8 cellular contexts compared by ENCODE assay signal in genomic region chr7:128352138-128352537, GRCh38. TPM values are rescaled to one million over a fixed set of nuclear protein-coding genes. Genes with fewer than 3 reads are reported as not detected.
DNase-seq lines count a peak whose midpoint lies in the region; ATAC-seq and TF ChIP-seq lines count a peak whose summit lies in the region.

No MANE protein-coding gene starts in this region.

- ATAC-seq in GM21825 (IDR thresholded peaks at IDR 0.05; ENCODE audit: unreplicated experiment) (no peak), GM19455 (IDR thresholded peaks at IDR 0.05; ENCODE audit: unreplicated experiment) (no peak)

- no peaks in the 10 kb centered on the region for H3K9me3 Mint-ChIP-seq in CD4-positive, alpha-beta memory T cell

- H3K36me3 ChIP-seq in CD4-positive, alpha-beta memory T cell (ENCODE audit: insufficient read depth, low read length): no peaks in the 10 kb centered on the region
- H3K36me3 ChIP-seq in Peyer's patch (no peaks in the 10 kb centered on the region), vagina (no peaks in the 10 kb centered on the region)

- no peak overlapping the region for H3K27ac Mint-ChIP-seq in CD4-positive, alpha-beta memory T cell

- peaks cover 7% of the 10 kb centered on the region for H3K27me3 ChIP-seq in CD4-positive, alpha-beta memory T cell (ENCODE audit: insufficient read depth, low read length)
- H3K27me3 ChIP-seq in Peyer's patch (peaks cover 0 to 9% of the 10 kb centered on the region in 2 donors), vagina (no peaks in the 10 kb centered on the region)

- no peaks in the 10 kb centered on the region for H3K9me3 ChIP-seq in CD4-positive, alpha-beta memory T cell (ENCODE audit: control insufficient read depth in 1 of 2, low read length in 2 of 2)
- H3K9me3 ChIP-seq in Peyer's patch: no peaks in the 10 kb centered on the region
- no peaks in the 10 kb centered on the region for H3K9me3 ChIP-seq in vagina

- no peak overlapping the region for H3K4me3 Mint-ChIP-seq in CD4-positive, alpha-beta memory T cell

- CTCF ChIA-PET in CD4-positive, alpha-beta memory T cell (lab: Charles Lee; ENCODE audit: partially characterized antibody): interaction anchor here (0.9 kb wide), 1 partner anchor 8 kb away, joined by 4 read pairs; the partner anchor contains the start of gene RBM28

- peaks cover 17 to 21% of the 10 kb centered on the region in 2 donors for H3K27me3 Mint-ChIP-seq in CD4-positive, alpha-beta memory T cell

- intact Hi-C loops in CD4-positive, alpha-beta memory T cell (cut with micrococcal nuclease): no loop called here
- intact Hi-C loops in vagina (cut with DNase I): no loop called here

- no peak overlapping the region for H3K4me3 ChIP-seq in CD4-positive, alpha-beta memory T cell (ENCODE audit: low read length in 2 of 2)
- H3K4me3 ChIP-seq in Peyer's patch: peak overlapping the region in 3 of 4 donors; percentile 14 to 44 (median 41)
- H3K4me3 ChIP-seq in epithelial cell of esophagus (ENCODE audit: low read length): no peak overlapping the region
- peak overlapping the region; percentile 7 to 43 for H3K4me3 ChIP-seq in vagina

- H3K27ac ChIP-seq in CD4-positive, alpha-beta memory T cell (ENCODE audit: low read depth, low read length): no peak overlapping the region
- H3K27ac ChIP-seq in Peyer's patch (no peak overlapping the region), vagina (no peak overlapping the region)

- peak in 3 of 6 experiments; percentile 35 to 39 (median 36) for TF ChIP-seq CTCF in Peyer's patch (IDR thresholded peaks at IDR 0.05)
- TF ChIP-seq CTCF in epithelial cell of esophagus (IDR thresholded peaks at IDR 0.05; ENCODE audit: insufficient read depth, low read depth, low read length, missing control alignments): peak; percentile 30
- TF ChIP-seq CTCF in vagina (IDR thresholded peaks at IDR 0.05): no peak

- TF ChIP-seq POLR2A in Peyer's patch (IDR thresholded peaks at IDR 0.05) (no peak), vagina (IDR thresholded peaks at IDR 0.05) (no peak)

- H3K36me3 Mint-ChIP-seq in CD4-positive, alpha-beta memory T cell: no peaks in the 10 kb centered on the region

- peak in 3 of 5 donors; percentile 11 to 20 (median 12) for DNase-seq in CD4-positive, alpha-beta memory T cell
- DNase-seq in Peyer's patch (no peak), epithelial cell of esophagus (ENCODE audit: low read depth) (peak; percentile 59), myocyte (ENCODE audit: low read depth) (peak; percentile 49), vagina (ENCODE audit: extremely low spot score in 2 of 2) (no peak), middle frontal gyrus (ENCODE audit: extremely low spot score, low spot score) (no peak)

- H3K4me1 Mint-ChIP-seq in CD4-positive, alpha-beta memory T cell: peaks cover 0 to 10% (median 2%) of the 10 kb centered on the region in 4 donors

- POLR2A ChIA-PET in CD4-positive, alpha-beta memory T cell (lab: Charles Lee; ENCODE audit: partially characterized antibody): interaction anchor here (1.1 kb wide), 1 partner anchor 58 kb away, joined by 3 read pairs; the partner anchor contains the start of gene IMPDH1

- no peaks in the 10 kb centered on the region for H3K4me1 ChIP-seq in CD4-positive, alpha-beta memory T cell (ENCODE audit: insufficient read depth, low read length)
- H3K4me1 ChIP-seq in Peyer's patch: peaks cover 0 to 13% (median 3%) of the 10 kb centered on the region in 4 donors
- peaks cover 10% of the 10 kb centered on the region for H3K4me1 ChIP-seq in vagina

RNA-seq across cellular contexts. Expression of gene RBM28, which starts 8.4 kb away (rescaled TPM):
- 10 to 100 TPM; 43.4 to 48.3 TPM for total RNA-seq in CD4-positive, alpha-beta memory T cell
- polyA plus RNA-seq in CD4-positive, alpha-beta memory T cell: 1 to 10 TPM; 2.4 to 9.9 TPM
- total RNA-seq in Peyer's patch (100 to 1,000 TPM in 1 of 4 donors, 10 to 100 TPM in 3; 19.1 to 142 (median 24.2) TPM), myocyte (24.5 and 25.4 TPM in 2 replicates), vagina (20.9 TPM)
- polyA plus RNA-seq in myocyte (2012): 37.6 TPM

RNA-seq across cellular contexts. Expression of gene PRRT4, which starts 9.4 kb away (rescaled TPM):
- total RNA-seq in CD4-positive, alpha-beta memory T cell: under 1 TPM; 0.52 to 0.58 TPM
- polyA plus RNA-seq in CD4-positive, alpha-beta memory T cell: under 1 TPM; 0.11 to 0.16 TPM
- total RNA-seq in Peyer's patch (under 1 TPM in 1 of 4 donors, not detected in 3; 0.66 TPM), myocyte (4.2 and 7.3 TPM in 2 replicates), vagina (7.6 TPM)
- 6.3 TPM for polyA plus RNA-seq in myocyte (2012)

RNA-seq across cellular contexts. Expression of gene IMPDH1, which starts 57.6 kb away (rescaled TPM):
- 10 to 100 TPM; 48.0 to 49.4 TPM for total RNA-seq in CD4-positive, alpha-beta memory T cell
- 10 to 100 TPM; 43.0 to 55.9 TPM for polyA plus RNA-seq in CD4-positive, alpha-beta memory T cell
- total RNA-seq in Peyer's patch: 10 to 100 TPM in 3 of 4 donors, 1 to 10 TPM in 1; 7.9 to 45.4 (median 14.8) TPM
- total RNA-seq in myocyte: 34.3 and 35.4 TPM in 2 replicates
- 46.3 TPM for polyA plus RNA-seq in myocyte (2012)
- 52.3 TPM for total RNA-seq in vagina

Comparison
In these comparisons a context has a peak if more than half of its experiments do, and no peak if none do; other contexts are left out.
1. DNase-seq: peak in CD4-positive, alpha-beta memory T cell (3 of 5), epithelial cell of esophagus (single experiment) and myocyte (single experiment); none in Peyer's patch (0 of 3), vagina (0 of 2) and middle frontal gyrus (single experiment).
2. H3K4me3 ChIP-seq: peak in Peyer's patch (3 of 4) and vagina (2 of 2); none in CD4-positive, alpha-beta memory T cell (0 of 2) and epithelial cell of esophagus (single experiment).